1 cellular context compared by ENCODE assay signal in genomic region chr6:166333172-166333995, GRCh38.
TF ChIP-seq lines count a peak whose summit lies in the region.

No MANE protein-coding gene starts in this region.

TF ChIP-seq in GM12878, 131 proteins besides CTCF, POLR2A, EP300 and RAD21 (continued from another document and continues in another):
- TF ChIP-seq STAT3 (IDR thresholded peaks at IDR 0.05; ENCODE audit: low read depth, low read length) = 0 out of 2 replicates have a peak, but pooled peaks have one; percentile 35
- TF ChIP-seq ZNF592 (IDR thresholded peaks at IDR 0.05) = no peak
- TF ChIP-seq BHLHE40 (IDR thresholded peaks at IDR 0.05; ENCODE audit: borderline replicate concordance in 1 of 2, low read depth in 2 of 2, low read length in 1 of 2) = 0 out of 4 replicates have a peak, but pooled peaks of 1 of the 2 experiments have one; percentile 45
- no peak for TF ChIP-seq ELK1 (IDR thresholded peaks at IDR 0.05; ENCODE audit: low read depth, low read length)
- peak; percentile 94 for TF ChIP-seq HDGF (IDR thresholded peaks at IDR 0.05)
- TF ChIP-seq PRDM15 (CRISPR knock-in tag; IDR thresholded peaks at IDR 0.05) = no peak
- no peak for TF ChIP-seq MEF2A (IDR thresholded peaks at IDR 0.05; ENCODE audit: insufficient read depth, low read depth, low read length)
- no peak; the same call in 1 of the 2 replicates for TF ChIP-seq CREM (IDR thresholded peaks at IDR 0.05; ENCODE audit: low read depth)
- no peak for TF ChIP-seq SMAD5 (IDR thresholded peaks at IDR 0.05; ENCODE audit: low read depth)
- TF ChIP-seq TCF3 (IDR thresholded peaks at IDR 0.05; ENCODE audit: borderline replicate concordance, insufficient read depth, low read depth, low read length) = no peak
- TF ChIP-seq NR2F1 (conservative IDR thresholded peaks at IDR 0.05) = no peak
- TF ChIP-seq KAT2A (conservative IDR thresholded peaks at IDR 0.05; ENCODE audit: control insufficient read depth, low read depth, low read length) = no peak
- TF ChIP-seq IRF4 (IDR thresholded peaks at IDR 0.05; ENCODE audit: low read depth, low read length) = peak; percentile 47; the same call in 1 of the 2 replicates
- TF ChIP-seq HDAC2 (IDR thresholded peaks at IDR 0.05) = no peak
- TF ChIP-seq GABPA (IDR thresholded peaks at IDR 0.05; ENCODE audit: low read depth) = no peak
- no peak for TF ChIP-seq SMAD1 (IDR thresholded peaks at IDR 0.05; ENCODE audit: low read depth, partially characterized antibody)
- TF ChIP-seq RCOR1 (conservative IDR thresholded peaks at IDR 0.05; ENCODE audit: low read depth, low read length) = 0 out of 2 replicates have a peak, but pooled peaks have one; percentile 36
- TF ChIP-seq RELB (IDR thresholded peaks at IDR 0.05; ENCODE audit: low read depth) = peak; percentile 81
- TF ChIP-seq CBX3 (IDR thresholded peaks at IDR 0.05; ENCODE audit: borderline replicate concordance, low read depth) = no peak
- TF ChIP-seq IRF3 (IDR thresholded peaks at IDR 0.05) = no peak
- peak; percentile 42 for TF ChIP-seq MEF2B (IDR thresholded peaks at IDR 0.05; ENCODE audit: partially characterized antibody, poor library complexity, severe bottlenecking)
- TF ChIP-seq REST (IDR thresholded peaks at IDR 0.05; ENCODE audit: low read depth, low read length) = no peak
- no peak for TF ChIP-seq EZH2 (IDR thresholded peaks at IDR 0.05; ENCODE audit: borderline replicate concordance, control insufficient read depth, low read depth, low read length)
- no peak; the same call in 1 of the 2 replicates for TF ChIP-seq ZBED1 (IDR thresholded peaks at IDR 0.05; ENCODE audit: borderline replicate concordance)
- TF ChIP-seq NR2C2 (IDR thresholded peaks at IDR 0.05; ENCODE audit: borderline replicate concordance, control insufficient read depth, insufficient read length, low read depth) = no peak
- TF ChIP-seq ASH2L (IDR thresholded peaks at IDR 0.05; ENCODE audit: borderline replicate concordance, low read depth) = no peak
- no peak for TF ChIP-seq CEBPZ (IDR thresholded peaks at IDR 0.05; ENCODE audit: low read depth, low read length)
- no peak for TF ChIP-seq JUND (IDR thresholded peaks at IDR 0.05; ENCODE audit: low read depth, low read length)
- TF ChIP-seq ZNF207 (IDR thresholded peaks at IDR 0.05; ENCODE audit: borderline replicate concordance) = no peak
- TF ChIP-seq PAX5 (IDR thresholded peaks at IDR 0.05; ENCODE audit: borderline replicate concordance, low read depth, low read length) = peak; percentile 20; the same call in 1 of the 2 replicates
- no peak for TF ChIP-seq HSF1 (IDR thresholded peaks at IDR 0.05; ENCODE audit: low read depth, low read length)
- no peak for TF ChIP-seq STAT1 (conservative IDR thresholded peaks at IDR 0.05)
- TF ChIP-seq ATF7 (IDR thresholded peaks at IDR 0.05; ENCODE audit: low read depth) = 0 out of 2 replicates have a peak, but pooled peaks have one; percentile 15
- no peak for TF ChIP-seq MXI1 (IDR thresholded peaks at IDR 0.05; ENCODE audit: low read depth, low read length)
- no peak for TF ChIP-seq SUZ12 (IDR thresholded peaks at IDR 0.05; ENCODE audit: unreplicated experiment)
- TF ChIP-seq POLR2AphosphoS2 (IDR thresholded peaks at IDR 0.05; ENCODE audit: low read depth, low read length) = no peak
- TF ChIP-seq ZNF274 (IDR thresholded peaks at IDR 0.05; ENCODE audit: insufficient read depth, insufficient read length) = no peak
